ENCODE assay signal across 1 cellular context in genomic region chr12:84605988-84606387, GRCh38.
TF ChIP-seq lines count a peak whose summit lies in the region.

No MANE protein-coding gene starts in this region.

TF ChIP-seq in A549, 52 proteins besides CTCF, POLR2A, EP300 and RAD21 (continued from another document):
- TF ChIP-seq, protein P1, sequence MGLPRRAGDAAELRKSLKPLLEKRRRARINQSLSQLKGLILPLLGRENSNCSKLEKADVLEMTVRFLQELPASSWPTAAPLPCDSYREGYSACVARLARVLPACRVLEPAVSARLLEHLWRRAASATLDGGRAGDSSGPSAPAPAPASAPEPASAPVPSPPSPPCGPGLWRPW (IDR thresholded peaks at IDR 0.05) = no peak
